In genomic region chr12:2853626-2854025, GRCh38 we compare ENCODE assay signal across 10 cellular contexts. TPM values are rescaled to one million over a fixed set of nuclear protein-coding genes. Genes with fewer than 3 reads are reported as not detected.
DNase-seq lines count a peak whose midpoint lies in the region; ATAC-seq and TF ChIP-seq lines count a peak whose summit lies in the region.
"Had no signal": no experiment of that assay in that cellular context is flagged by ENCODE, and none has a peak within 500 bp of the region (broad histone marks: within the 10 kb centered on the region; RNA-seq: fewer than 3 reads in every experiment).

No MANE protein-coding gene starts in this region.

- no peaks in the 10 kb centered on the region for H3K9me3 ChIP-seq in liver (ENCODE audit: control insufficient read depth in 4 of 4, low read length in 3 of 4)
- H3K9me3 ChIP-seq: BLaER1 treated with 17β-estradiol and CSF1 and Interleukin-3, amounts not matched to agents 10 nM and 100 nM had no signal

- no peak overlapping the region for H3K4me3 ChIP-seq in liver (ENCODE audit: low read depth in 1 of 3, low read length in 3 of 3)
- H3K4me3 ChIP-seq: BLaER1 treated with 17β-estradiol and CSF1 and Interleukin-3, amounts not matched to agents 10 nM and 100 nM had no signal

- H3K36me3 ChIP-seq in liver (ENCODE audit: control insufficient read depth in 4 of 4, insufficient read depth in 3 of 4, low read depth in 1 of 4, low read length in 3 of 4): peaks cover 0 to 4% (median 2%) of the 10 kb centered on the region in 4 donors

- ATAC-seq in HG03521 (IDR thresholded peaks at IDR 0.05; ENCODE audit: unreplicated experiment): no peak

- TF ChIP-seq CTCF in liver (IDR thresholded peaks at IDR 0.05; ENCODE audit: low read depth, low read length, missing input control): peak; percentile 66

- DNase-seq in NCI-H1417 (lab: John Stamatoyannopoulos, UW): peak; percentile 18 to 54 (median 32)
- no peak for DNase-seq in NCI-H1417 treated with DMSO at 0.1 percent for 48 hours (lab: John Stamatoyannopoulos, UW)
- DNase-seq in NCI-H1694 treated with DMSO at 0.1 percent for 48 hours (lab: John Stamatoyannopoulos, UW): peak; percentile 72
- DNase-seq in activated CD4-positive, alpha-beta T cell treated with anti-CD3 and anti-CD28 coated beads for 48 hours: peak; percentile 73
- peak; percentile 70 for DNase-seq in dedifferentiated amniotic fluid mesenchymal stem cell (ENCODE audit: extremely low spot score)
- peak; percentile 23 to 60 (median 25) for DNase-seq in stimulated activated CD4-positive, alpha-beta T cell treated with anti-CD3 and anti-CD28 coated beads, TNF-alpha, amount 100 ng/mL, for 48 hours (ENCODE audit: low read depth in 3 of 3)

- peak; percentile 65 to 78 for TF ChIP-seq RAD21 in liver (IDR thresholded peaks at IDR 0.05)

- no peak overlapping the region for H3K9ac ChIP-seq in liver (ENCODE audit: low read depth in 1 of 2, low read length in 2 of 2)
- H3K9ac ChIP-seq: BLaER1 treated with 17β-estradiol and CSF1 and Interleukin-3, amounts not matched to agents 10 nM and 100 nM had no signal

- H3K4me1 ChIP-seq in liver (ENCODE audit: control insufficient read depth in 4 of 4, insufficient read depth in 4 of 4, low read length in 3 of 4): peaks cover 2 to 10% (median 8%) of the 10 kb centered on the region in 4 donors

- H3K27ac ChIP-seq in liver (ENCODE audit: low read depth in 1 of 2, low read length in 2 of 2): no peak overlapping the region
- H3K27ac ChIP-seq: BLaER1 treated with 17β-estradiol and CSF1 and Interleukin-3, amounts not matched to agents 10 nM and 100 nM had no signal

- H3K27me3 ChIP-seq in liver (ENCODE audit: control insufficient read depth in 4 of 4, insufficient read depth in 4 of 4, low read length in 3 of 4): no peaks in the 10 kb centered on the region
- H3K27me3 ChIP-seq: BLaER1 treated with 17β-estradiol and CSF1 and Interleukin-3, amounts not matched to agents 10 nM and 100 nM had no signal

- 38% methylated on average over 11 of the region's 11 CpGs for WGBS in liver

TF ChIP-seq in liver, 16 proteins besides CTCF, POLR2A, EP300 and RAD21:
- TF ChIP-seq TAF1 (conservative IDR thresholded peaks at IDR 0.05) (no peak), MAX (IDR thresholded peaks at IDR 0.05) (no peak), NR2F2 (IDR thresholded peaks at IDR 0.05) (no peak), FOXA2 (IDR thresholded peaks at IDR 0.05) (no peak), GABPA (IDR thresholded peaks at IDR 0.05 in 1 of 2, conservative IDR thresholded peaks at IDR 0.05 in 1 of 2) (no peak), FOXA1 (IDR thresholded peaks at IDR 0.05) (no peak)
TF ChIP-seq in liver: peak in this region for 0.

RNA-seq across cellular contexts. Expression of gene TEX52, which starts 3.2 kb away (rescaled TPM):
- not detected for total RNA-seq in liver
- not detected for polyA plus RNA-seq in liver
- total RNA-seq: dermis microvascular lymphatic vessel endothelial cell had no signal

RNA-seq across cellular contexts. Expression of gene NRIP2, which starts 18.8 kb away (rescaled TPM):
- under 1 TPM; 0.19 to 0.25 TPM for total RNA-seq in liver
- under 1 TPM; 0.21 to 0.46 TPM for polyA plus RNA-seq in liver

RNA-seq across cellular contexts. Expression of gene FOXM1, which starts 23.3 kb away (rescaled TPM):
- 10 to 100 TPM in 1 of 2 donors, not detected in 1; 10.3 TPM for total RNA-seq in liver
- 1 to 10 TPM in 1 of 2 donors, under 1 TPM in 1; 0.81 to 4.6 TPM for polyA plus RNA-seq in liver

RNA-seq across cellular contexts. Expression of gene RHNO1, which starts 23.4 kb away (rescaled TPM):
- total RNA-seq in liver: 10 to 100 TPM in 1 of 2 donors, 1 to 10 TPM in 1; 1.4 to 14.5 TPM
- polyA plus RNA-seq in liver: 1 to 10 TPM; 2.2 to 3.5 TPM

RNA-seq across cellular contexts. Expression of gene TULP3, which starts 37.1 kb away (rescaled TPM):
- total RNA-seq in liver: 1 to 10 TPM; 3.2 to 4.8 TPM
- 1 to 10 TPM; 3.2 to 4.2 TPM for polyA plus RNA-seq in liver
